In the genomic region with DNA sequence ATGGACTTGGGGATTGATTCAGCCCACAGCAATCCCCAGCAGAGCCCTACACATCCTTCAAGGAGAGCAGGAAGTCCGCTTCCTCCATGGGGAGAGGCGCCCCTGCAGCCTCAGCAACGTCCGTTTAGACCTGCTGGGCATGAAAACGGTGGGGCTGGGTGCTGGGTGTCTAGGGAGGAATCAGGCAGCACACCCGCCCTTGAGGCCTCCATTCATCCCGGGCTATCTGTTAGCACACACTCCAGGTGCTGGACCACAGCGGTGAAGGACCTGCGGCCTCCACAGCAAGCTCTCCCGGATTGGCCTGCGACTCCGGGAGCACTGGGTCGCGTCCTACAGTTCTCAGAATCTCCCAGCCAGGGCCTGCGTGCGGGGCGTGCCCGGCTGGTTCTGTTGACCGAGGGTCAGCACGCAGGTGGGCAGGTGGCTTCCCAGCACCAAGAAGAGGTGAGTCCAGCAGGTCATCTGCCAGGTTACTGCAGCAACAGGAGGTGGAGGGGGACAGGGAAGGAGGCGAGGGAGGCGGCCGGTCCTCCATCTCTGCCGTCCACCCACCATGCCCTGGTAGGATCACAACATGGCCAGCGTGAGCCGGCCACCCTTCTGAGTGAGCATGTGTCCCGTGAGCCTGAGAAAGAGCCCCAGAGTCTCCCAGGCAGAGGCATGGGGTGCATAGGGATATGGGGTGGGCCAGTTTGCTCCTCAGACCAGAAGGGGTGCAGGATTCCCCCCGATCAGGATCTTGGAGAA, we compare ENCODE assay signal across 29 cellular contexts.
"Had no signal": no experiment of that assay in that cellular context is flagged by ENCODE, and none has a peak within 500 bp of the region (broad histone marks: within the 10 kb centered on the region; RNA-seq: fewer than 3 reads in every experiment).

No MANE protein-coding gene starts in this region.

- H3K27me3 ChIP-seq: body of pancreas, right lobe of liver, transverse colon had no signal

- H3K27me3 Mint-ChIP-seq: activated CD4-positive, alpha-beta T cell treated with anti-CD3 and anti-CD28 coated beads for 36 hours; activated naive CD8-positive, alpha-beta T cell had no signal

- H3K9me3 ChIP-seq: body of pancreas, gastroesophageal sphincter, right lobe of liver, transverse colon had no signal

- H3K36me3 Mint-ChIP-seq: activated naive CD8-positive, alpha-beta T cell; mesothelial cell of epicardium; naive B cell had no signal

- H3K4me1 ChIP-seq: right lobe of liver had no signal

- H3K4me3 ChIP-seq: body of pancreas, coronary artery, dorsolateral prefrontal cortex, gastroesophageal sphincter, right lobe of liver, skin epidermis, transverse colon had no signal

- H3K9me3 Mint-ChIP-seq: effector memory CD8-positive, alpha-beta T cell; mesothelial cell of epicardium; naive B cell; neural crest cell; T-helper 2 cell treated with Interferon-gamma antibody and Interleukin-4, amounts not matched to agents 5 μg/mL and 100 μg/mL, for 36 hours had no signal

- H3K27ac Mint-ChIP-seq: activated CD4-positive, alpha-beta T cell treated with anti-CD3 and anti-CD28 coated beads for 36 hours; activated naive CD8-positive, alpha-beta T cell; T-helper 2 cell treated with Interferon-gamma antibody and Interleukin-4, amounts not matched to agents 5 μg/mL and 100 μg/mL, for 36 hours had no signal

- DNase-seq: activated CD4-positive, alpha-beta T cell treated with anti-CD3 and anti-CD28 coated beads for 36 hours; activated CD4-positive, alpha-beta T cell treated with anti-CD3 and anti-CD28 coated beads, Interleukin-2, amount 50 U/mL, for 48 hours; activated CD4-positive, CD25-positive, alpha-beta regulatory T cell; activated CD8-positive, alpha-beta memory T cell treated with anti-CD3 and anti-CD28 coated beads for 24 hours; activated effector memory CD4-positive, alpha-beta T cell treated with Interleukin-2 at 50 U/mL for 16 hours; activated naive CD4-positive, alpha-beta T cell treated with Interleukin-2 at 50 U/mL for 16 hours; anterior cingulate cortex; body of pancreas; cerebellar nuclear complex; dorsolateral prefrontal cortex; effector memory CD8-positive, alpha-beta T cell; erythroblast; hippocampal formation; left cardiac atrium; left ventricle myocardium superior; mammary epithelial cell; naive B cell; stimulated activated CD4-positive, alpha-beta T cell treated with anti-CD3 and anti-CD28 coated beads, Interleukin-1b, Interleukin-23, amount 100 ng/mL, for 48 hours; stimulated activated naive CD4-positive, alpha-beta T cell; T-helper 1 cell; transverse colon had no signal

- ATAC-seq: activated CD4-positive, alpha-beta T cell treated with anti-CD3 and anti-CD28 coated beads for 36 hours; body of pancreas; effector memory CD8-positive, alpha-beta T cell; gastroesophageal sphincter; left cardiac atrium; left ventricle myocardium superior; right lobe of liver had no signal

- H3K4me1 Mint-ChIP-seq: naive B cell, neural crest cell had no signal

- H3K4me3 Mint-ChIP-seq: activated CD4-positive, alpha-beta T cell treated with anti-CD3 and anti-CD28 coated beads for 36 hours; activated naive CD8-positive, alpha-beta T cell; mesothelial cell of epicardium; naive B cell; neural crest cell; T-helper 2 cell treated with Interferon-gamma antibody and Interleukin-4, amounts not matched to agents 5 μg/mL and 100 μg/mL, for 36 hours had no signal

- H3K27ac ChIP-seq: body of pancreas, coronary artery, dorsolateral prefrontal cortex, gastroesophageal sphincter, right lobe of liver, transverse colon had no signal

- H3K36me3 ChIP-seq: gastroesophageal sphincter, right lobe of liver, transverse colon had no signal
